1 cellular context compared by ENCODE assay signal in genomic region chr11:78574386-78575381, GRCh38.
TF ChIP-seq lines count a peak whose summit lies in the region.

Gene NARS2, minus strand, starts transcription at chr11:78574864. Its CDS starts 376 bp downstream, at chr11:78574488.

TF ChIP-seq in K562, 482 proteins besides CTCF, POLR2A, EP300 and RAD21 (continued from another document and continues in another):
- TF ChIP-seq TAF1 (IDR thresholded peaks at IDR 0.05; ENCODE audit: control insufficient read depth, extremely low read depth, insufficient read depth, low read length, severe bottlenecking) (peak; percentile 31), ZBTB49 (CRISPR knock-in tag; IDR thresholded peaks at IDR 0.05; ENCODE audit: borderline replicate concordance) (0 out of 2 replicates have a peak, but pooled peaks have one; percentile 67), RFX7 (CRISPR knock-in tag; IDR thresholded peaks at IDR 0.05) (no peak), CREM (IDR thresholded peaks at IDR 0.05; ENCODE audit: low read depth) (peak; percentile 96), RBM15 (IDR thresholded peaks at IDR 0.05; ENCODE audit: insufficient read depth, low read length) (no peak), CEBPZ (IDR thresholded peaks at IDR 0.05; ENCODE audit: borderline replicate concordance, low read depth, low read length) (no peak), CHD2 (IDR thresholded peaks at IDR 0.05; ENCODE audit: low read depth, low read length) (no peak), BRCA1 (IDR thresholded peaks at IDR 0.05) (no peak), BRCA1 (CRISPR knock-in tag; IDR thresholded peaks at IDR 0.05) (no peak), MIER1 (IDR thresholded peaks at IDR 0.05; ENCODE audit: low read depth) (no peak), NFIX (CRISPR knock-in tag; IDR thresholded peaks at IDR 0.05; ENCODE audit: low read depth) (no peak), ATF7 (IDR thresholded peaks at IDR 0.05) (peak; percentile 98), ZNF518B (CRISPR knock-in tag; IDR thresholded peaks at IDR 0.05) (no peak), SETDB1 (IDR thresholded peaks at IDR 0.05; ENCODE audit: low read length) (no peak), UBTF (IDR thresholded peaks at IDR 0.05; ENCODE audit: borderline replicate concordance in 1 of 2, low read depth in 2 of 2, low read length in 2 of 2) (peak; percentile 46 to 55; a peak in 2 of 4 replicates), FUS (optimal IDR thresholded peaks at IDR 0.05; ENCODE audit: low read depth, low read length) (no peak), ZBTB11 (CRISPR knock-in tag; IDR thresholded peaks at IDR 0.05) (peak in 1 of 3 experiments; percentile 34; a peak in 1 of 6 replicates), ZNF551 (CRISPR knock-in tag; IDR thresholded peaks at IDR 0.05) (no peak), NR1H2 (CRISPR knock-in tag; IDR thresholded peaks at IDR 0.05) (no peak), TAF9B (IDR thresholded peaks at IDR 0.05; ENCODE audit: partially characterized antibody) (peak; percentile 4), TGIF2 (CRISPR knock-in tag; IDR thresholded peaks at IDR 0.05) (peak; percentile 78; the same call in 1 of the 2 replicates), L3MBTL2 (IDR thresholded peaks at IDR 0.05) (peak; percentile 87), CREBBP (IDR thresholded peaks at IDR 0.05; ENCODE audit: low read depth, low read length) (no peak), ELF2 (CRISPR knock-in tag; IDR thresholded peaks at IDR 0.05) (no peak), PHF8 (IDR thresholded peaks at IDR 0.05; ENCODE audit: borderline replicate concordance, low read length) (peak; percentile 91; the same call in 1 of the 2 replicates), ZNF263 (CRISPR knock-in tag; IDR thresholded peaks at IDR 0.05; ENCODE audit: borderline replicate concordance) (no peak; the same call in 1 of the 2 replicates), ZNF764 (CRISPR knock-in tag; IDR thresholded peaks at IDR 0.05; ENCODE audit: low read depth) (no peak), GTF2B (IDR thresholded peaks at IDR 0.05; ENCODE audit: extremely low read depth, insufficient read length) (no peak), MYNN (IDR thresholded peaks at IDR 0.05) (no peak), MYNN (CRISPR knock-in tag; IDR thresholded peaks at IDR 0.05) (no peak), ZNF699 (CRISPR knock-in tag; IDR thresholded peaks at IDR 0.05; ENCODE audit: insufficient replicate concordance) (no peak), CEBPB (tag; IDR thresholded peaks at IDR 0.05) (0 out of 2 replicates have a peak, but pooled peaks have one; percentile 30), ZNF592 (IDR thresholded peaks at IDR 0.05) (no peak), ZNF77 (CRISPR knock-in tag; IDR thresholded peaks at IDR 0.05) (no peak), USF2 (CRISPR knock-in tag; IDR thresholded peaks at IDR 0.05) (no peak), KAT2B (IDR thresholded peaks at IDR 0.05; ENCODE audit: low read depth, low read length) (no peak), MAZ (CRISPR knock-in tag; conservative IDR thresholded peaks at IDR 0.05 in 1 of 2, IDR thresholded peaks at IDR 0.05 in 1 of 2) (peak in 1 of 2 experiments; percentile 61; a peak in 3 of 4 replicates), THAP7 (CRISPR knock-in tag; IDR thresholded peaks at IDR 0.05) (no peak), RBM39 (optimal IDR thresholded peaks at IDR 0.05; ENCODE audit: low read depth, low read length) (no peak)
